ENCODE assay signal across 9 cellular contexts in genomic region chr19:42285546-42285945, GRCh38. TPM values are rescaled to one million over a fixed set of nuclear protein-coding genes. Genes with fewer than 3 reads are reported as not detected.
DNase-seq lines count a peak whose midpoint lies in the region; ATAC-seq and TF ChIP-seq lines count a peak whose summit lies in the region.
"Had no signal": no experiment of that assay in that cellular context is flagged by ENCODE, and none has a peak within 500 bp of the region (broad histone marks: within the 10 kb centered on the region; RNA-seq: fewer than 3 reads in every experiment).

No MANE protein-coding gene starts in this region.

- H3K36me3 ChIP-seq in kidney epithelial cell (ENCODE audit: control insufficient read depth, insufficient read depth, low read length): peaks cover 7% of the 10 kb centered on the region
- H3K36me3 ChIP-seq in testis (ENCODE audit: low read depth, missing control alignments): no peaks in the 10 kb centered on the region

- peak overlapping the region; percentile 62 for H3K4me3 ChIP-seq in kidney epithelial cell (ENCODE audit: low read depth, low read length)
- no peak overlapping the region for H3K4me3 ChIP-seq in testis

- no peaks in the 10 kb centered on the region for H3K27me3 Mint-ChIP-seq in activated CD4-positive, alpha-beta T cell treated with anti-CD3 and anti-CD28 coated beads, Interleukin-2, amount 10 ng/mL, durations not matched to agents 24 days and 14 days
- H3K27me3 Mint-ChIP-seq in activated T-helper 17 cell treated with anti-CD3 and anti-CD28 coated beads, Interleukin-2, amount 50 U/mL, for 72 hours: no peaks in the 10 kb centered on the region

- H3K27me3 ChIP-seq in kidney epithelial cell (ENCODE audit: control insufficient read depth, insufficient read depth, low read length) (no peaks in the 10 kb centered on the region), testis (no peaks in the 10 kb centered on the region)

- H3K36me3 Mint-ChIP-seq in activated CD4-positive, alpha-beta T cell treated with anti-CD3 and anti-CD28 coated beads, Interleukin-2, amount 10 ng/mL, durations not matched to agents 24 days and 14 days (ENCODE audit: low read depth): peaks cover 18% of the 10 kb centered on the region
- peaks cover 54% of the 10 kb centered on the region for H3K36me3 Mint-ChIP-seq in activated T-helper 17 cell treated with anti-CD3 and anti-CD28 coated beads, Interleukin-2, amount 50 U/mL, for 72 hours (ENCODE audit: low read depth)

- TF ChIP-seq CTCF in kidney epithelial cell (IDR thresholded peaks at IDR 0.05; ENCODE audit: insufficient read depth, low read length, poor library complexity, severe bottlenecking) (no peak), testis (IDR thresholded peaks at IDR 0.05) (peak in 1 of 3 experiments; percentile 18)

- intact Hi-C loops in activated CD4-positive, alpha-beta T cell treated with anti-CD3 and anti-CD28 coated beads, Interleukin-2, amount 10 ng/mL, durations not matched to agents 24 days and 14 days (cut with micrococcal nuclease): loop anchor here (2.0 kb wide), 1 partner anchor 39 kb away; the partner anchor contains the start of gene MEGF8
- intact Hi-C loops in testis (cut with DNase I; ENCODE audit: low total_unique reads): no loop called here

- WGBS in testis, 2 donors: 35 to 45% methylated on average over 4 to 5 of the region's 5 CpGs

- H3K4me1 Mint-ChIP-seq in activated CD4-positive, alpha-beta T cell treated with anti-CD3 and anti-CD28 coated beads, Interleukin-2, amount 10 ng/mL, durations not matched to agents 24 days and 14 days: peaks cover 26% of the 10 kb centered on the region
- peaks cover 22% of the 10 kb centered on the region for H3K4me1 Mint-ChIP-seq in activated T-helper 17 cell treated with anti-CD3 and anti-CD28 coated beads, Interleukin-2, amount 50 U/mL, for 72 hours

- no peak for TF ChIP-seq POLR2A in testis (IDR thresholded peaks at IDR 0.05)

- H3K4me3 Mint-ChIP-seq in activated CD4-positive, alpha-beta T cell treated with anti-CD3 and anti-CD28 coated beads, Interleukin-2, amount 10 ng/mL, durations not matched to agents 24 days and 14 days: peak overlapping the region; percentile 95
- peak overlapping the region; percentile 96 for H3K4me3 Mint-ChIP-seq in activated T-helper 17 cell treated with anti-CD3 and anti-CD28 coated beads, Interleukin-2, amount 50 U/mL, for 72 hours

- H3K27ac ChIP-seq in testis: peak overlapping the region; percentile 90

- DNase-seq in activated CD4-positive, alpha-beta T cell treated with anti-CD3 and anti-CD28 coated beads, Interleukin-2, amount 10 ng/mL, durations not matched to agents 24 days and 14 days: peak; percentile 58
- no peak for DNase-seq in activated CD4-positive, alpha-beta T cell treated with anti-CD3 and anti-CD28 coated beads, Interleukin-2, amount 50 U/mL, for 4 hours
- DNase-seq in kidney epithelial cell (ENCODE audit: low read depth) (no peak), testis (no peak), globus pallidus (ENCODE audit: low spot score) (no peak), NCI-H146 treated with DMSO at 0.1 percent for 48 hours (lab: John Stamatoyannopoulos, UW; ENCODE audit: unreplicated experiment) (no peak)
- DNase-seq: left colon had no signal

- H3K4me1 ChIP-seq in testis: peaks cover 51% of the 10 kb centered on the region

- peak overlapping the region; percentile 95 for H3K27ac Mint-ChIP-seq in activated CD4-positive, alpha-beta T cell treated with anti-CD3 and anti-CD28 coated beads, Interleukin-2, amount 10 ng/mL, durations not matched to agents 24 days and 14 days
- peak overlapping the region; percentile 70 for H3K27ac Mint-ChIP-seq in activated T-helper 17 cell treated with anti-CD3 and anti-CD28 coated beads, Interleukin-2, amount 50 U/mL, for 72 hours

- H3K9me3 Mint-ChIP-seq in activated CD4-positive, alpha-beta T cell treated with anti-CD3 and anti-CD28 coated beads, Interleukin-2, amount 10 ng/mL, durations not matched to agents 24 days and 14 days: no peaks in the 10 kb centered on the region
- H3K9me3 Mint-ChIP-seq in activated T-helper 17 cell treated with anti-CD3 and anti-CD28 coated beads, Interleukin-2, amount 50 U/mL, for 72 hours: no peaks in the 10 kb centered on the region

- H3K9me3 ChIP-seq in testis: no peaks in the 10 kb centered on the region

- no peak for ATAC-seq in activated T-helper 17 cell treated with anti-CD3 and anti-CD28 coated beads, Interleukin-2, amount 50 U/mL, for 72 hours (replicated peaks)
- ATAC-seq in GM19463 (IDR thresholded peaks at IDR 0.05; ENCODE audit: unreplicated experiment): no peak
- ATAC-seq: left colon had no signal

RNA-seq across cellular contexts. Expression of gene PRR19, which starts 16.4 kb away (rescaled TPM):
- total RNA-seq in activated CD4-positive, alpha-beta T cell treated with anti-CD3 and anti-CD28 coated beads, Interleukin-2, amount 10 ng/mL, durations not matched to agents 24 days and 14 days: 1.3 and 1.6 TPM in 2 replicates
- 1 to 10 TPM; 1.3 to 1.4 TPM for total RNA-seq in activated T-helper 17 cell treated with anti-CD3 and anti-CD28 coated beads, Interleukin-2, amount 50 U/mL, for 72 hours
- total RNA-seq in kidney epithelial cell (0.55 and 0.92 TPM in 2 replicates), testis (10 to 100 TPM; 16.8 to 18.3 TPM)
- 37.4 TPM for polyA plus RNA-seq in testis (ENCODE audit: insufficient read depth, low read depth, low replicate concordance)

RNA-seq across cellular contexts. Expression of gene CIC, which starts 16.5 kb away (rescaled TPM):
- total RNA-seq in activated CD4-positive, alpha-beta T cell treated with anti-CD3 and anti-CD28 coated beads, Interleukin-2, amount 10 ng/mL, durations not matched to agents 24 days and 14 days: 61.2 and 65.6 TPM in 2 replicates
- total RNA-seq in activated T-helper 17 cell treated with anti-CD3 and anti-CD28 coated beads, Interleukin-2, amount 50 U/mL, for 72 hours: 100 to 1,000 TPM in 1 of 2 donors, 10 to 100 TPM in 1; 85.4 to 165 TPM
- total RNA-seq in kidney epithelial cell (39.4 and 41.7 TPM in 2 replicates), testis (100 to 1,000 TPM; 163 to 181 TPM)
- 95.6 TPM for polyA plus RNA-seq in testis (ENCODE audit: insufficient read depth, low read depth, low replicate concordance)

RNA-seq across cellular contexts. Expression of gene PAFAH1B3, which starts 16.9 kb away (rescaled TPM):
- total RNA-seq in activated CD4-positive, alpha-beta T cell treated with anti-CD3 and anti-CD28 coated beads, Interleukin-2, amount 10 ng/mL, durations not matched to agents 24 days and 14 days: 49.1 and 50.4 TPM in 2 replicates
- total RNA-seq in activated T-helper 17 cell treated with anti-CD3 and anti-CD28 coated beads, Interleukin-2, amount 50 U/mL, for 72 hours: 10 to 100 TPM; 42.0 to 60.2 TPM
- total RNA-seq in kidney epithelial cell: 106 and 113 TPM in 2 replicates
- total RNA-seq in testis: 10 to 100 TPM; 50.7 to 66.7 TPM
- polyA plus RNA-seq in testis (ENCODE audit: insufficient read depth, low read depth, low replicate concordance): 45.1 TPM

RNA-seq across cellular contexts. Expression of gene TMEM145, which starts 27.6 kb away (rescaled TPM):
- 0.78 and 0.82 TPM in 2 replicates for total RNA-seq in activated CD4-positive, alpha-beta T cell treated with anti-CD3 and anti-CD28 coated beads, Interleukin-2, amount 10 ng/mL, durations not matched to agents 24 days and 14 days
- 1 to 10 TPM in 1 of 2 donors, under 1 TPM in 1; 0.50 to 1.6 TPM for total RNA-seq in activated T-helper 17 cell treated with anti-CD3 and anti-CD28 coated beads, Interleukin-2, amount 50 U/mL, for 72 hours
- 0.54 and 4.9 TPM in 2 replicates for total RNA-seq in kidney epithelial cell
- 10 to 100 TPM in 1 of 2 donors, 1 to 10 TPM in 1; 7.2 to 12.3 TPM for total RNA-seq in testis
- polyA plus RNA-seq in testis (ENCODE audit: insufficient read depth, low read depth, low replicate concordance): 6.9 TPM

RNA-seq across cellular contexts. Expression of gene ERF, which starts 30.6 kb away (rescaled TPM):
- 71.6 and 82.3 TPM in 2 replicates for total RNA-seq in activated CD4-positive, alpha-beta T cell treated with anti-CD3 and anti-CD28 coated beads, Interleukin-2, amount 10 ng/mL, durations not matched to agents 24 days and 14 days
- total RNA-seq in activated T-helper 17 cell treated with anti-CD3 and anti-CD28 coated beads, Interleukin-2, amount 50 U/mL, for 72 hours: 10 to 100 TPM; 44.8 to 49.7 TPM
- total RNA-seq in kidney epithelial cell (31.6 and 48.8 TPM in 2 replicates), testis (100 to 1,000 TPM in 1 of 2 donors, 10 to 100 TPM in 1; 85.4 to 120 TPM)
- polyA plus RNA-seq in testis (ENCODE audit: insufficient read depth, low read depth, low replicate concordance): 59.6 TPM
